Comparison of ENCODE assay signal across 9 cellular contexts in the genomic region with DNA sequence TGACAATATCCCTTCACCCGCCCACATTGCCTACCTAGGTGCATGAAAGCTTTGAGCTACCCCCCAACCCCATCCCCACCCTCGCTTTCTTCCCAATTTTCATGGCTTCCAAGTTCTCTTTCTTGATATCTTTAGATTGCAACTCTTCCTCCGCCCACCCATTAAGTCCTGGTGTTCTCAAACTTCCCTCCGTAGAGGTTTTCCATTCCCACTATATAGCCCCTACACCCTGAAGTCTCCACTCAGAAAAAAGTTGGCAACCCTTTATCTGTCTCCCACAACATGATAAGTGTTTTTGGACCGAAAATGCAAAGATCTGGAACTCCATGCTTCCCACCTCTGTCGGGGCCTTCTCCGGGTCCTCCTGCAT. TPM values are rescaled to one million over a fixed set of nuclear protein-coding genes. Genes with fewer than 3 reads are reported as not detected.
DNase-seq lines count a peak whose midpoint lies in the region; ATAC-seq and TF ChIP-seq lines count a peak whose summit lies in the region.
"Had no signal": no experiment of that assay in that cellular context is flagged by ENCODE, and none has a peak within 500 bp of the region (broad histone marks: within the 10 kb centered on the region; RNA-seq: fewer than 3 reads in every experiment).

No MANE protein-coding gene starts in this region.

- DNase-seq in AG04450 (ENCODE audit: low read depth, low spot score) (no peak), GM13976 (ENCODE audit: low spot score) (no peak), NCI-H2029 treated with DMSO at 0.1 percent for 48 hours (lab: John Stamatoyannopoulos, UW) (no peak), NCI-H2107 treated with DMSO at 0.1 percent for 48 hours (lab: John Stamatoyannopoulos, UW; ENCODE audit: unreplicated experiment) (no peak), omental fat pad (ENCODE audit: low spot score) (no peak)

- POLR2A ChIA-PET in AG04450 (lab: Yijun Ruan, JAX): interaction anchor here (0.6 to 1.2 kb wide), 3 partner anchors 12 to 34 kb away, joined by 3 to 4 read pairs (median 3); a partner anchor contains a TSS

- H3K27ac ChIP-seq in AG04450 (ENCODE audit: low read depth, low read length) (no peak overlapping the region), KOPT-K1 (ENCODE audit: low read depth, low read length, poor library complexity, severe bottlenecking) (peak overlapping the region; percentile 70), cingulate gyrus (ENCODE audit: low read depth, low read length) (peak overlapping the region; percentile 69), muscle layer of duodenum (ENCODE audit: low read length) (peak overlapping the region; percentile 51)

- no peak for ATAC-seq in omental fat pad (ENCODE audit: low FRiP score)

- in situ Hi-C loops in GM13976 (cut with MboI; ENCODE audit: low sequenced_read_pairs, unreplicated experiment): no loop called here

- no peaks in the 10 kb centered on the region for H3K27me3 ChIP-seq in AG04450 (ENCODE audit: control insufficient read depth, insufficient read depth, low read length)
- no peaks in the 10 kb centered on the region for H3K27me3 ChIP-seq in muscle layer of duodenum (ENCODE audit: low read depth, low read length)

- CTCF ChIA-PET in AG04450 (lab: Charles Lee): interaction anchor here (1.5 kb wide), 1 partner anchor 19 kb away, joined by 7 read pairs; no protein-coding TSS in a partner anchor

- H3K9me3 ChIP-seq in AG04450 (ENCODE audit: control insufficient read depth, insufficient read depth, low read length) (no peaks in the 10 kb centered on the region; the same call in 1 of the 2 replicates), KOPT-K1 (ENCODE audit: insufficient read depth, low read length, poor library complexity, severe bottlenecking) (no peaks in the 10 kb centered on the region), muscle layer of duodenum (ENCODE audit: control insufficient read depth in 1 of 2, low read length in 2 of 2) (no peaks in the 10 kb centered on the region)

- H3K4me3 ChIP-seq in AG04450 (ENCODE audit: low read depth, low read length): peak overlapping the region; percentile 92
- peak overlapping the region; percentile 77 to 79 for H3K4me3 ChIP-seq in muscle layer of duodenum (ENCODE audit: low read depth in 1 of 2, low read length in 2 of 2)

- peaks cover under 1% of the 10 kb centered on the region; the same call in 1 of the 2 replicates for H3K36me3 ChIP-seq in KOPT-K1 (ENCODE audit: insufficient read depth, low read length)
- peaks cover 0 to under 1% of the 10 kb centered on the region in 2 donors for H3K36me3 ChIP-seq in muscle layer of duodenum (ENCODE audit: control insufficient read depth in 1 of 2, insufficient read depth in 2 of 2, low read length in 2 of 2)

- peaks cover 7 to 19% of the 10 kb centered on the region in 2 donors for H3K4me1 ChIP-seq in muscle layer of duodenum (ENCODE audit: control insufficient read depth in 1 of 2, insufficient read depth in 2 of 2, low read length in 2 of 2)

- TF ChIP-seq CTCF in AG04450 (IDR thresholded peaks at IDR 0.05; ENCODE audit: low read depth, low read length) (no peak), GM13976 (IDR thresholded peaks at IDR 0.05; ENCODE audit: borderline replicate concordance, control extremely low read depth, extremely low read depth, insufficient read depth, missing control alignments) (no peak), omental fat pad (IDR thresholded peaks at IDR 0.05) (no peak)

RNA-seq across cellular contexts. Expression of a gene that starts 0.6 kb away (rescaled TPM):
- 1.6 and 2.8 TPM in 2 replicates for polyA plus RNA-seq in AG04450 (2011; rRNA removed)
- polyA minus RNA-seq in AG04450 (2011; rRNA and poly(A)+ RNA removed): 8.8 and 10.1 TPM in 2 replicates
- 1 to 10 TPM; 2.8 to 5.1 (median 4.0) TPM for total RNA-seq in omental fat pad

RNA-seq across cellular contexts. Expression of a gene that starts 3.9 kb away (rescaled TPM):
- not detected in 2 replicates for polyA plus RNA-seq in AG04450 (2011; rRNA removed)
- polyA minus RNA-seq in AG04450 (2011; rRNA and poly(A)+ RNA removed): not detected in 2 replicates
- not detected for total RNA-seq in omental fat pad
- total RNA-seq: T-helper 1 cell treated with Interleukin-12 subunit alpha and Interleukin-12 subunit beta and Interleukin-4 antibody, amounts not matched to agents 30 ng/mL and 1 ng/mL, for 36 hours had no signal

RNA-seq across cellular contexts. Expression of a gene that starts 12.4 kb away (rescaled TPM):
- polyA plus RNA-seq in AG04450 (2011; rRNA removed): 2.1 and 2.9 TPM in 2 replicates
- polyA minus RNA-seq in AG04450 (2011; rRNA and poly(A)+ RNA removed): 0.78 and 2.0 TPM in 2 replicates
- not detected for total RNA-seq in omental fat pad

RNA-seq across cellular contexts. Expression of a gene that starts 17.4 kb away (rescaled TPM):
- 10.1 and 16.9 TPM in 2 replicates for polyA plus RNA-seq in AG04450 (2011; rRNA removed)
- polyA minus RNA-seq in AG04450 (2011; rRNA and poly(A)+ RNA removed): 14.2 and 34.2 TPM in 2 replicates
- 10 to 100 TPM; 19.9 to 61.2 (median 31.2) TPM for total RNA-seq in omental fat pad

RNA-seq across cellular contexts. Expression of a gene that starts 22.3 kb away (rescaled TPM):
- 5.7 and 9.0 TPM in 2 replicates for polyA plus RNA-seq in AG04450 (2011; rRNA removed)
- polyA minus RNA-seq in AG04450 (2011; rRNA and poly(A)+ RNA removed): 4.7 and 9.7 TPM in 2 replicates
- 1 to 10 TPM in 2 of 4 donors, under 1 TPM in 1, not detected in 1; 0.79 to 3.1 (median 2.1) TPM for total RNA-seq in omental fat pad
